17 cellular contexts compared by ENCODE assay signal in genomic region chr2:197538412-197538811, GRCh38. TPM values are rescaled to one million over a fixed set of nuclear protein-coding genes. Genes with fewer than 3 reads are reported as not detected.
DNase-seq lines count a peak whose midpoint lies in the region; ATAC-seq, FAIRE-seq and TF ChIP-seq lines count a peak whose summit lies in the region.
"Had no signal": no experiment of that assay in that cellular context is flagged by ENCODE, and none has a peak within 500 bp of the region (broad histone marks: within the 10 kb centered on the region; RNA-seq: fewer than 3 reads in every experiment).

No MANE protein-coding gene starts in this region.

- no peak overlapping the region for H3K27ac ChIP-seq in SJCRH30
- H3K27ac ChIP-seq: colonic mucosa, Peyer's patch had no signal

- H3K9me3 ChIP-seq in SJCRH30 (replicated peaks): no peaks in the 10 kb centered on the region
- H3K9me3 ChIP-seq: colonic mucosa, Peyer's patch had no signal

- H3K4me1 Mint-ChIP-seq in central memory CD8-positive, alpha-beta T cell: peaks cover 42% of the 10 kb centered on the region

- H3K27ac Mint-ChIP-seq in central memory CD8-positive, alpha-beta T cell (ENCODE audit: low read depth): peak overlapping the region; percentile 70
- H3K27ac Mint-ChIP-seq: B cell had no signal

- TF ChIP-seq POLR2A in H54 (IDR thresholded peaks at IDR 0.05; ENCODE audit: low read depth, low read length): no peak

- no peaks in the 10 kb centered on the region for H3K4me1 ChIP-seq in SJCRH30
- H3K4me1 ChIP-seq: colonic mucosa, Peyer's patch had no signal

- no peaks in the 10 kb centered on the region for H3K27me3 Mint-ChIP-seq in central memory CD8-positive, alpha-beta T cell
- H3K27me3 Mint-ChIP-seq: B cell had no signal

- no peaks in the 10 kb centered on the region for H3K27me3 ChIP-seq in SJCRH30
- H3K27me3 ChIP-seq: colonic mucosa, Peyer's patch had no signal

- H3K9me3 Mint-ChIP-seq in central memory CD8-positive, alpha-beta T cell: no peaks in the 10 kb centered on the region

- DNase-seq in AG10803 (ENCODE audit: low read depth) (peak; percentile 39), H54 (ENCODE audit: insufficient read length, low spot score) (no peak), iris pigment epithelial cell (ENCODE audit: low read depth) (peak; percentile 43), GM13976 (ENCODE audit: low spot score) (no peak), activated gamma-delta T cell treated with Interleukin-2 at 50 U/mL for 16 hours (no peak), SJCRH30 (no peak)
- no peak for DNase-seq in central memory CD8-positive, alpha-beta T cell (ENCODE audit: low spot score in 2 of 2)
- DNase-seq: activated CD4-positive, alpha-beta T cell treated with anti-CD3 and anti-CD28 coated beads for 48 hours; colonic mucosa; erythroblast; NCI-H1436 treated with DMSO at 0.1 percent for 48 hours; Peyer's patch; stimulated activated CD4-positive, alpha-beta T cell treated with anti-CD3 and anti-CD28 coated beads, Interleukin-2, amount 100 ng/mL, for 48 hours; substantia nigra had no signal

- peaks cover 64% of the 10 kb centered on the region for H3K36me3 Mint-ChIP-seq in central memory CD8-positive, alpha-beta T cell (ENCODE audit: insufficient read depth)

- peak; percentile 33 for FAIRE-seq in H54 (lab: Jason Lieb, UNC)
- FAIRE-seq: D721Med, GM12878 had no signal

- H3K4me3 ChIP-seq in AG10803 (ENCODE audit: low read length): no peak overlapping the region
- no peak overlapping the region for H3K4me3 ChIP-seq in SJCRH30
- H3K4me3 ChIP-seq: colonic mucosa, GM12878, Peyer's patch had no signal

- H3K36me3 ChIP-seq in SJCRH30: peaks cover 47% of the 10 kb centered on the region

- H3K4me3 Mint-ChIP-seq in central memory CD8-positive, alpha-beta T cell: no peak overlapping the region
- H3K4me3 Mint-ChIP-seq: B cell had no signal

- TF ChIP-seq CTCF in AG10803 (conservative IDR thresholded peaks at IDR 0.05; ENCODE audit: low read length) (no peak), GM13976 (IDR thresholded peaks at IDR 0.05; ENCODE audit: borderline replicate concordance, control extremely low read depth, extremely low read depth, insufficient read depth, missing control alignments) (no peak)

- ATAC-seq in central memory CD8-positive, alpha-beta T cell (replicated peaks; ENCODE audit: extremely low read depth, poor library complexity, severe bottlenecking): no peak
- ATAC-seq: GM12878 had no signal

- in situ Hi-C loops in GM13976 (cut with MboI; ENCODE audit: low sequenced_read_pairs, unreplicated experiment): no loop called here

RNA-seq across cellular contexts. Expression of gene MOB4, which starts 22.5 kb away (rescaled TPM):
- 64.4 and 71.1 TPM in 2 replicates for total RNA-seq in SJCRH30 (2014; rRNA removed; shearing (Covaris generic))

RNA-seq across cellular contexts. Expression of gene HSPE1, which starts 38.2 kb away (rescaled TPM):
- 395 and 401 TPM in 2 replicates for total RNA-seq in SJCRH30 (2014; rRNA removed; shearing (Covaris generic))

RNA-seq across cellular contexts. Expression of gene HSPD1, which starts 38.8 kb away (rescaled TPM):
- 749 and 770 TPM in 2 replicates for total RNA-seq in SJCRH30 (2014; rRNA removed; shearing (Covaris generic))

Comparison
In these comparisons a context has a peak if more than half of its experiments do, and no peak if none do; other contexts are left out.
1. DNase-seq: peak in AG10803 (single experiment) and iris pigment epithelial cell (single experiment); none in H54 (single experiment), central memory CD8-positive, alpha-beta T cell (0 of 2), GM13976 (single experiment), activated gamma-delta T cell treated with Interleukin-2 at 50 U/mL for 16 hours (single experiment) and SJCRH30 (0 of 2).